In genomic region chr12:58424735-58425379, GRCh38 we compare ENCODE assay signal across 8 cellular contexts.
DNase-seq lines count a peak whose midpoint lies in the region; ATAC-seq, FAIRE-seq and TF ChIP-seq lines count a peak whose summit lies in the region.

No MANE protein-coding gene starts in this region.

- no peaks in the 10 kb centered on the region for H3K27me3 ChIP-seq in Panc1 (ENCODE audit: control insufficient read depth, insufficient read depth, low read length)
- H3K27me3 ChIP-seq in naive thymus-derived CD4-positive, alpha-beta T cell (ENCODE audit: control insufficient read depth in 2 of 2, insufficient read depth in 2 of 2, low read length in 2 of 2), result no peaks in the 10 kb centered on the region

- DNase-seq in GM18507 (ENCODE audit: extremely low spot score, insufficient read length, low read depth), result no peak
- DNase-seq in Panc1 (ENCODE audit: low read depth, low spot score), result no peak
- peak; percentile 16 for DNase-seq in medulla oblongata (ENCODE audit: extremely low spot score)
- DNase-seq in naive thymus-derived CD4-positive, alpha-beta T cell, result no peak
- no peak for DNase-seq in stimulated activated naive B cell treated with anti-CD40 and anti-IgM and Interleukin-4, amounts not matched to agents 10 μg/mL and 1 μg/mL and 100 μg/mL, for 72 hours
- DNase-seq in dermis blood vessel endothelial cell, result no peak
- DNase-seq in NCI-H345 (lab: John Stamatoyannopoulos, UW), result no peak

- H3K36me3 Mint-ChIP-seq in naive thymus-derived CD4-positive, alpha-beta T cell, result peaks cover 0 to 10% (median 0%) of the 10 kb centered on the region in 5 donors
- no peaks in the 10 kb centered on the region for H3K36me3 Mint-ChIP-seq in stimulated activated naive B cell treated with anti-CD40 and anti-IgM and Interleukin-4, amounts not matched to agents 10 μg/mL and 1 μg/mL and 100 μg/mL, for 72 hours

- intact Hi-C loops in Panc1 (cut with micrococcal nuclease; ENCODE audit: unreplicated experiment), result no loop called here
- intact Hi-C loops in naive thymus-derived CD4-positive, alpha-beta T cell (cut with micrococcal nuclease), result no loop called here

- no peak for TF ChIP-seq CTCF in Panc1 (IDR thresholded peaks at IDR 0.05)

- in situ Hi-C loops in Panc1 (cut with HindIII; ENCODE audit: low pct_unique_long_range_greater_than_20kb, low sequenced_read_pairs), result no loop called here

- CTCF ChIA-PET in Panc1 (lab: Charles Lee), result no interaction called here
- CTCF ChIA-PET in naive thymus-derived CD4-positive, alpha-beta T cell (lab: Charles Lee), result no interaction called here

- H3K9me3 Mint-ChIP-seq in naive thymus-derived CD4-positive, alpha-beta T cell, result peaks cover 0 to 7% (median 0%) of the 10 kb centered on the region in 11 donors
- H3K9me3 Mint-ChIP-seq in stimulated activated naive B cell treated with anti-CD40 and anti-IgM and Interleukin-4, amounts not matched to agents 10 μg/mL and 1 μg/mL and 100 μg/mL, for 72 hours, result no peaks in the 10 kb centered on the region

- peaks cover 21% of the 10 kb centered on the region for H3K4me1 ChIP-seq in Panc1 (ENCODE audit: control insufficient read depth, insufficient read depth, low read length)
- no peaks in the 10 kb centered on the region for H3K4me1 ChIP-seq in naive thymus-derived CD4-positive, alpha-beta T cell (ENCODE audit: control insufficient read depth in 2 of 2, insufficient read depth in 2 of 2, low read length in 2 of 2)

- H3K4me3 ChIP-seq in Panc1 (ENCODE audit: low read depth in 2 of 2, low read length in 2 of 2), result peak overlapping the region in 1 of 2 experiments; percentile 10; a peak in 1 of 4 replicates
- no peak overlapping the region for H3K4me3 ChIP-seq in naive thymus-derived CD4-positive, alpha-beta T cell (ENCODE audit: low read length)

- ATAC-seq in HG02642 (IDR thresholded peaks at IDR 0.05; ENCODE audit: poor library complexity, unreplicated experiment) (peak; percentile 23), Panc1 (peak; percentile 65)
- no peak for ATAC-seq in naive thymus-derived CD4-positive, alpha-beta T cell
- no peak for ATAC-seq in stimulated activated naive B cell treated with anti-CD40 and anti-IgM and Interleukin-4, amounts not matched to agents 10 μg/mL and 1 μg/mL and 100 μg/mL, for 72 hours (replicated peaks)

- peaks cover 14% of the 10 kb centered on the region; the same call in 1 of the 2 replicates for H3K9me3 ChIP-seq in Panc1 (ENCODE audit: control insufficient read depth, insufficient read depth, low read depth, low read length)
- H3K9me3 ChIP-seq in naive thymus-derived CD4-positive, alpha-beta T cell (ENCODE audit: control insufficient read depth in 2 of 3, low read length in 3 of 3), result no peaks in the 10 kb centered on the region

- H3K27me3 Mint-ChIP-seq in naive thymus-derived CD4-positive, alpha-beta T cell, result peaks cover 0 to 44% (median 18%) of the 10 kb centered on the region in 5 donors
- H3K27me3 Mint-ChIP-seq in stimulated activated naive B cell treated with anti-CD40 and anti-IgM and Interleukin-4, amounts not matched to agents 10 μg/mL and 1 μg/mL and 100 μg/mL, for 72 hours, result peaks cover 0 to 14% of the 10 kb centered on the region in 2 donors

- peak overlapping the region; percentile 87 for H3K27ac ChIP-seq in Panc1 (ENCODE audit: low read length)
- no peak overlapping the region for H3K27ac ChIP-seq in naive thymus-derived CD4-positive, alpha-beta T cell (ENCODE audit: low read depth, low read length)

- no TSS peak for BruUV-seq in Panc1 (replicated peaks; lab: Mats Ljungman, UMichigan)

- peaks cover 0 to 45% (median 0%) of the 10 kb centered on the region in 7 donors for H3K4me1 Mint-ChIP-seq in naive thymus-derived CD4-positive, alpha-beta T cell
- no peaks in the 10 kb centered on the region for H3K4me1 Mint-ChIP-seq in stimulated activated naive B cell treated with anti-CD40 and anti-IgM and Interleukin-4, amounts not matched to agents 10 μg/mL and 1 μg/mL and 100 μg/mL, for 72 hours

- POLR2A ChIA-PET in Panc1 (lab: Charles Lee), result interaction anchor here (0.5 kb wide), 1 partner anchor 475 kb away, joined by 4 read pairs; no protein-coding TSS in a partner anchor
- POLR2A ChIA-PET in naive thymus-derived CD4-positive, alpha-beta T cell (lab: Charles Lee), result no interaction called here

- H3K27ac Mint-ChIP-seq in naive thymus-derived CD4-positive, alpha-beta T cell, result peak overlapping the region in 1 of 9 donors; percentile 89
- no peak overlapping the region for H3K27ac Mint-ChIP-seq in stimulated activated naive B cell treated with anti-CD40 and anti-IgM and Interleukin-4, amounts not matched to agents 10 μg/mL and 1 μg/mL and 100 μg/mL, for 72 hours

- peak; percentile 67 for FAIRE-seq in GM18507 (lab: Jason Lieb, UNC)

- peak overlapping the region in 1 of 10 donors; percentile 69 for H3K4me3 Mint-ChIP-seq in naive thymus-derived CD4-positive, alpha-beta T cell
- H3K4me3 Mint-ChIP-seq in stimulated activated naive B cell treated with anti-CD40 and anti-IgM and Interleukin-4, amounts not matched to agents 10 μg/mL and 1 μg/mL and 100 μg/mL, for 72 hours, result no peak overlapping the region

- no peaks in the 10 kb centered on the region for H3K36me3 ChIP-seq in Panc1 (ENCODE audit: control insufficient read depth, insufficient read depth, low read length)
- H3K36me3 ChIP-seq in naive thymus-derived CD4-positive, alpha-beta T cell (ENCODE audit: control insufficient read depth in 2 of 3, insufficient read depth in 3 of 3, low read length in 3 of 3), result no peaks in the 10 kb centered on the region

Comparison
In these comparisons a context has a peak if more than half of its experiments do, and no peak if none do; other contexts are left out.
1. ATAC-seq: peak in HG02642 (single experiment) and Panc1 (single experiment); none in naive thymus-derived CD4-positive, alpha-beta T cell (single experiment) and stimulated activated naive B cell treated with anti-CD40 and anti-IgM and Interleukin-4, amounts not matched to agents 10 μg/mL and 1 μg/mL and 100 μg/mL, for 72 hours (0 of 2).